24 cellular contexts compared by ENCODE assay signal in genomic region chr5:158922263-158922592, GRCh38.
"Had no signal": no experiment of that assay in that cellular context is flagged by ENCODE, and none has a peak within 500 bp of the region (broad histone marks: within the 10 kb centered on the region; RNA-seq: fewer than 3 reads in every experiment).

No MANE protein-coding gene starts in this region.

- H3K9me3 ChIP-seq: ascending aorta, body of pancreas had no signal

- H3K4me1 ChIP-seq: body of pancreas had no signal

- H3K36me3 ChIP-seq: ascending aorta had no signal

- H3K27me3 Mint-ChIP-seq: activated CD4-positive, alpha-beta T cell treated with anti-CD3 and anti-CD28 coated beads, Interleukin-2, amount 10 ng/mL, durations not matched to agents 24 days and 14 days; activated naive CD8-positive, alpha-beta T cell treated with anti-CD3 and anti-CD28 coated beads, Interleukin-2, amount 50 U/mL, for 24 hours had no signal

- H3K27ac Mint-ChIP-seq: activated CD4-positive, alpha-beta T cell treated with anti-CD3 and anti-CD28 coated beads, Interleukin-2, amount 10 ng/mL, durations not matched to agents 24 days and 14 days; activated naive CD4-positive, alpha-beta T cell treated with anti-CD3 and anti-CD28 coated beads, Interleukin-2, amount 50 U/mL, for 72 hours; activated naive CD8-positive, alpha-beta T cell treated with anti-CD3 and anti-CD28 coated beads, Interleukin-2, amount 50 U/mL, for 24 hours; T-helper 1 cell treated with Interleukin-12 subunit alpha and Interleukin-12 subunit beta and Interleukin-4 antibody, amounts not matched to agents 30 μg/mL and 1 μg/mL, for 36 hours; WTC11 had no signal

- H3K4me3 Mint-ChIP-seq: activated CD4-positive, alpha-beta T cell treated with anti-CD3 and anti-CD28 coated beads, Interleukin-2, amount 10 ng/mL, durations not matched to agents 24 days and 14 days; activated naive CD8-positive, alpha-beta T cell treated with anti-CD3 and anti-CD28 coated beads, Interleukin-2, amount 50 U/mL, for 24 hours; activated T-cell treated with anti-CD3 and anti-CD28 coated beads, Interleukin-2, amount 50 U/mL, for 4 hours; T-helper 1 cell treated with Interleukin-12 subunit alpha and Interleukin-12 subunit beta and Interleukin-4 antibody, amounts not matched to agents 30 μg/mL and 1 μg/mL, for 36 hours; WTC11 had no signal

- DNase-seq: activated CD4-positive, alpha-beta T cell treated with anti-CD3 and anti-CD28 coated beads, Interleukin-2, amount 10 ng/mL, durations not matched to agents 24 days and 14 days; activated CD4-positive, alpha-beta T cell treated with anti-CD3 and anti-CD28 coated beads, Interleukin-2, amount 50 U/mL, for 48 hours; activated CD4-positive, CD25-positive, alpha-beta regulatory T cell treated with anti-CD3 and anti-CD28 coated beads, Interleukin-2, amount 50 U/mL, for 72 hours; activated CD8-positive, alpha-beta memory T cell treated with anti-CD3 and anti-CD28 coated beads for 24 hours; activated effector memory CD4-positive, alpha-beta T cell treated with anti-CD3 and anti-CD28 coated beads, Interleukin-2, amount 50 U/mL, for 16 hours; activated naive CD4-positive, alpha-beta T cell treated with Interleukin-2 at 50 U/mL for 16 hours; activated naive CD8-positive, alpha-beta T cell treated with anti-CD3 and anti-CD28 coated beads, Interleukin-2, amount 50 U/mL, for 24 hours; activated T-cell treated with anti-CD3 and anti-CD28 coated beads, Interleukin-2, amount 50 U/mL, for 4 hours; amniotic stem cell; body of pancreas; central memory CD4-positive, alpha-beta T cell; MM.1S; NCI-H146; NCI-H2081 treated with DMSO at 0.1 percent for 48 hours; NCI-H2171 treated with DMSO at 0.1 percent for 48 hours; NCI-H226; PC-3; SHP77; T-helper 9 cell had no signal

- H3K27me3 ChIP-seq: ascending aorta, body of pancreas had no signal

- H3K27ac ChIP-seq: ascending aorta, body of pancreas, coronary artery had no signal

- ATAC-seq: activated naive CD4-positive, alpha-beta T cell treated with anti-CD3 and anti-CD28 coated beads, Interleukin-2, amount 50 U/mL, for 72 hours; activated naive CD8-positive, alpha-beta T cell treated with anti-CD3 and anti-CD28 coated beads, Interleukin-2, amount 50 U/mL, for 24 hours; activated T-cell treated with anti-CD3 and anti-CD28 coated beads, Interleukin-2, amount 50 U/mL, for 4 hours; body of pancreas; PC-3; WTC11 had no signal

- H3K36me3 Mint-ChIP-seq: activated naive CD4-positive, alpha-beta T cell treated with anti-CD3 and anti-CD28 coated beads, Interleukin-2, amount 50 U/mL, for 72 hours; WTC11 had no signal

- H3K9me3 Mint-ChIP-seq: activated CD4-positive, alpha-beta T cell treated with anti-CD3 and anti-CD28 coated beads, Interleukin-2, amount 10 ng/mL, durations not matched to agents 24 days and 14 days; activated naive CD4-positive, alpha-beta T cell treated with anti-CD3 and anti-CD28 coated beads, Interleukin-2, amount 50 U/mL, for 72 hours; activated naive CD8-positive, alpha-beta T cell treated with anti-CD3 and anti-CD28 coated beads, Interleukin-2, amount 50 U/mL, for 24 hours; activated T-cell treated with anti-CD3 and anti-CD28 coated beads, Interleukin-2, amount 50 U/mL, for 4 hours; T-helper 1 cell treated with Interleukin-12 subunit alpha and Interleukin-12 subunit beta and Interleukin-4 antibody, amounts not matched to agents 30 μg/mL and 1 μg/mL, for 36 hours; WTC11 had no signal

- H3K4me1 Mint-ChIP-seq: activated CD4-positive, alpha-beta T cell treated with anti-CD3 and anti-CD28 coated beads, Interleukin-2, amount 10 ng/mL, durations not matched to agents 24 days and 14 days had no signal

- H3K4me3 ChIP-seq: ascending aorta, body of pancreas, coronary artery had no signal
